In the genomic region with DNA sequence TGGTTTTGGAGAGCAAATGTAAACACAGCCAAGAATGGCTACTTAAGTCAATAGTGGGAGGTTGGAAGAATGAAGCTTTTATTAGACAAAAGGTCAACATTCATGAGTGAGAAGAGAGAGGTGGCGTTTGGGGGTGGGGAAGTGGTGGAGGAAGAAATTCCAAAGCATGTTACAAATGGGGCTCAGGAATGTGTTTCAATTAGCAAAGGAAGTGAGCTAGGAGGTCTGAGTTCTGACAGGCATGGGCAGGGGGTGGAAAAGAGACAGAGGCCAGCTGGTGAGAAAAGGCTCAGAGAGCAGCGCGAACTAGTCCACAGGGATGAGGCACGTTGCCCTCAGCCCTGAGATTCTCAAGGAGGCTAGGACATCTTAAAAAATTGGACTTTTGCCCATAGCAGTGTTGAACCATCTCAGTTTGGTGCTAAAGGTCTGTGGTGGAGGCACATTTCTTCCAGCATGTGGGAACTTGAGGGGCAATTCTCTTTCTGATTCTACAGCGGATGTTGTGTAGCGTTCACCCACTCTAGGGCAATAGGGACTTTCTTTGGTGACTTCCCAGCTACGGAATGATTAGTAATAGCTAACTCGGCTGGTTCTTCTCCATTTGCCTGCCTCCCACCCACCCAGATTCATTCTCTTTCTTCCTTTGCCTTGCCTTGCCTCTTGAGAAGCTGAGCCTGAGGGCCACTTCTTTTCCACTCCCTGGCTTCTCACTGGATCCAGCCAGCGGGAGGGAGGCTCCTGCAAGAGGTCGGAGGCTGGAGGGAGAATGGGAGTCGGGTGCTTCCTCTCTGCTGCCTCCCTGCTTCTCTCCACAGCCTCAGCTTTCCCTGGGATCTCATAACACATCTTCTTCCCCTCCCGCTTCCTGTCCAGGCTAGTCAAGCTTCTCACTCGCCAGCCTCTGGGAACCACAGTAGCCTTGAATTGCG, we compare ENCODE assay signal across 9 cellular contexts. TPM values are rescaled to one million over a fixed set of nuclear protein-coding genes. Genes with fewer than 3 reads are reported as not detected.
DNase-seq lines count a peak whose midpoint lies in the region; ATAC-seq, FAIRE-seq and TF ChIP-seq lines count a peak whose summit lies in the region.
"Had no signal": no experiment of that assay in that cellular context is flagged by ENCODE, and none has a peak within 500 bp of the region (broad histone marks: within the 10 kb centered on the region; RNA-seq: fewer than 3 reads in every experiment).

No MANE protein-coding gene starts in this region.

- H3K27ac ChIP-seq in right atrium auricular region, result peak overlapping the region in 1 of 2 donors; percentile 4

- H3K9me3 ChIP-seq in right atrium auricular region, result no peaks in the 10 kb centered on the region

- peaks cover 0 to 10% of the 10 kb centered on the region in 2 donors for H3K4me1 ChIP-seq in right atrium auricular region

- FAIRE-seq in frontal cortex (lab: Jason Lieb, UNC), result no peak
- FAIRE-seq: endometrium had no signal

- H3K27me3 ChIP-seq in right atrium auricular region, result no peaks in the 10 kb centered on the region

- no peak for TF ChIP-seq CTCF in right atrium auricular region (IDR thresholded peaks at IDR 0.05)

- H3K4me3 ChIP-seq in right atrium auricular region, result no peak overlapping the region

- intact Hi-C loops in left cardiac atrium (cut with DNase I), result no loop called here

- ATAC-seq in left cardiac atrium, result peak; percentile 74 to 79
- peak; percentile 63 for ATAC-seq in HG02588 (IDR thresholded peaks at IDR 0.05; ENCODE audit: unreplicated experiment)
- ATAC-seq in SK-N-SH treated with all-trans-retinoic acid at 6 μM for 48 hours, result peak; percentile 83

- no peaks in the 10 kb centered on the region for H3K36me3 ChIP-seq in right atrium auricular region

- DNase-seq in left cardiac atrium (no peak), right atrium auricular region (ENCODE audit: low spot score) (no peak), foreskin melanocyte (peak; percentile 92), frontal cortex (ENCODE audit: low spot score in 2 of 2) (no peak), NCI-H2171 treated with DMSO at 0.1 percent for 48 hours (lab: John Stamatoyannopoulos, UW) (no peak)
- DNase-seq in stimulated activated CD4-positive, alpha-beta T cell treated with anti-CD3 and anti-CD28 coated beads, Interleukin-2, amount 100 ng/mL, for 24 hours, result peak; percentile 22 to 44

TF ChIP-seq in SK-N-SH treated with all-trans-retinoic acid at 6 μM for 48 hours, 23 proteins besides CTCF, POLR2A, EP300 and RAD21:
- TF ChIP-seq, protein P1, sequence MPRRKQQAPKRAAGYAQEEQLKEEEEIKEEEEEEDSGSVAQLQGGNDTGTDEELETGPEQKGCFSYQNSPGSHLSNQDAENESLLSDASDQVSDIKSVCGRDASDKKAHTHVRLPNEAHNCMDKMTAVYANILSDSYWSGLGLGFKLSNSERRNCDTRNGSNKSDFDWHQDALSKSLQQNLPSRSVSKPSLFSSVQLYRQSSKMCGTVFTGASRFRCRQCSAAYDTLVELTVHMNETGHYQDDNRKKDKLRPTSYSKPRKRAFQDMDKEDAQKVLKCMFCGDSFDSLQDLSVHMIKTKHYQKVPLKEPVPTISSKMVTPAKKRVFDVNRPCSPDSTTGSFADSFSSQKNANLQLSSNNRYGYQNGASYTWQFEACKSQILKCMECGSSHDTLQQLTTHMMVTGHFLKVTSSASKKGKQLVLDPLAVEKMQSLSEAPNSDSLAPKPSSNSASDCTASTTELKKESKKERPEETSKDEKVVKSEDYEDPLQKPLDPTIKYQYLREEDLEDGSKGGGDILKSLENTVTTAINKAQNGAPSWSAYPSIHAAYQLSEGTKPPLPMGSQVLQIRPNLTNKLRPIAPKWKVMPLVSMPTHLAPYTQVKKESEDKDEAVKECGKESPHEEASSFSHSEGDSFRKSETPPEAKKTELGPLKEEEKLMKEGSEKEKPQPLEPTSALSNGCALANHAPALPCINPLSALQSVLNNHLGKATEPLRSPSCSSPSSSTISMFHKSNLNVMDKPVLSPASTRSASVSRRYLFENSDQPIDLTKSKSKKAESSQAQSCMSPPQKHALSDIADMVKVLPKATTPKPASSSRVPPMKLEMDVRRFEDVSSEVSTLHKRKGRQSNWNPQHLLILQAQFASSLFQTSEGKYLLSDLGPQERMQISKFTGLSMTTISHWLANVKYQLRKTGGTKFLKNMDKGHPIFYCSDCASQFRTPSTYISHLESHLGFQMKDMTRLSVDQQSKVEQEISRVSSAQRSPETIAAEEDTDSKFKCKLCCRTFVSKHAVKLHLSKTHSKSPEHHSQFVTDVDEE (CRISPR knock-in tag; IDR thresholded peaks at IDR 0.05), result no peak
- TF ChIP-seq, protein P2, sequence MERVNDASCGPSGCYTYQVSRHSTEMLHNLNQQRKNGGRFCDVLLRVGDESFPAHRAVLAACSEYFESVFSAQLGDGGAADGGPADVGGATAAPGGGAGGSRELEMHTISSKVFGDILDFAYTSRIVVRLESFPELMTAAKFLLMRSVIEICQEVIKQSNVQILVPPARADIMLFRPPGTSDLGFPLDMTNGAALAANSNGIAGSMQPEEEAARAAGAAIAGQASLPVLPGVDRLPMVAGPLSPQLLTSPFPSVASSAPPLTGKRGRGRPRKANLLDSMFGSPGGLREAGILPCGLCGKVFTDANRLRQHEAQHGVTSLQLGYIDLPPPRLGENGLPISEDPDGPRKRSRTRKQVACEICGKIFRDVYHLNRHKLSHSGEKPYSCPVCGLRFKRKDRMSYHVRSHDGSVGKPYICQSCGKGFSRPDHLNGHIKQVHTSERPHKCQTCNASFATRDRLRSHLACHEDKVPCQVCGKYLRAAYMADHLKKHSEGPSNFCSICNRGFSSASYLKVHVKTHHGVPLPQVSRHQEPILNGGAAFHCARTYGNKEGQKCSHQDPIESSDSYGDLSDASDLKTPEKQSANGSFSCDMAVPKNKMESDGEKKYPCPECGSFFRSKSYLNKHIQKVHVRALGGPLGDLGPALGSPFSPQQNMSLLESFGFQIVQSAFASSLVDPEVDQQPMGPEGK (CRISPR knock-in tag; IDR thresholded peaks at IDR 0.05; ENCODE audit: borderline replicate concordance), result no peak
- TF ChIP-seq ZFP3 (CRISPR knock-in tag; IDR thresholded peaks at IDR 0.05), result no peak
- no peak for TF ChIP-seq ZNF70 (CRISPR knock-in tag; IDR thresholded peaks at IDR 0.05)
- TF ChIP-seq, protein P3, sequence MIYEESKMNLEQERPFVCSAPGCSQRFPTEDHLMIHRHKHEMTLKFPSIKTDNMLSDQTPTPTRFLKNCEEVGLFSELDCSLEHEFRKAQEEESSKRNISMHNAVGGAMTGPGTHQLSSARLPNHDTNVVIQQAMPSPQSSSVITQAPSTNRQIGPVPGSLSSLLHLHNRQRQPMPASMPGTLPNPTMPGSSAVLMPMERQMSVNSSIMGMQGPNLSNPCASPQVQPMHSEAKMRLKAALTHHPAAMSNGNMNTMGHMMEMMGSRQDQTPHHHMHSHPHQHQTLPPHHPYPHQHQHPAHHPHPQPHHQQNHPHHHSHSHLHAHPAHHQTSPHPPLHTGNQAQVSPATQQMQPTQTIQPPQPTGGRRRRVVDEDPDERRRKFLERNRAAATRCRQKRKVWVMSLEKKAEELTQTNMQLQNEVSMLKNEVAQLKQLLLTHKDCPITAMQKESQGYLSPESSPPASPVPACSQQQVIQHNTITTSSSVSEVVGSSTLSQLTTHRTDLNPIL (CRISPR knock-in tag; IDR thresholded peaks at IDR 0.05; ENCODE audit: low read depth), result no peak
- TF ChIP-seq OSR1 (CRISPR knock-in tag; IDR thresholded peaks at IDR 0.05), result no peak
- TF ChIP-seq PPARA (CRISPR knock-in tag; IDR thresholded peaks at IDR 0.05; ENCODE audit: borderline replicate concordance), result no peak
- TF ChIP-seq, protein P4, sequence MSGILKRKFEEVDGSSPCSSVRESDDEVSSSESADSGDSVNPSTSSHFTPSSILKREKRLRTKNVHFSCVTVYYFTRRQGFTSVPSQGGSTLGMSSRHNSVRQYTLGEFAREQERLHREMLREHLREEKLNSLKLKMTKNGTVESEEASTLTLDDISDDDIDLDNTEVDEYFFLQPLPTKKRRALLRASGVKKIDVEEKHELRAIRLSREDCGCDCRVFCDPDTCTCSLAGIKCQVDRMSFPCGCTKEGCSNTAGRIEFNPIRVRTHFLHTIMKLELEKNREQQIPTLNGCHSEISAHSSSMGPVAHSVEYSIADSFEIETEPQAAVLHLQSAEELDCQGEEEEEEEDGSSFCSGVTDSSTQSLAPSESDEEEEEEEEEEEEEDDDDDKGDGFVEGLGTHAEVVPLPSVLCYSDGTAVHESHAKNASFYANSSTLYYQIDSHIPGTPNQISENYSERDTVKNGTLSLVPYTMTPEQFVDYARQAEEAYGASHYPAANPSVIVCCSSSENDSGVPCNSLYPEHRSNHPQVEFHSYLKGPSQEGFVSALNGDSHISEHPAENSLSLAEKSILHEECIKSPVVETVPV (CRISPR knock-in tag; IDR thresholded peaks at IDR 0.05), result no peak

RNA-seq across cellular contexts. Expression of a gene that starts 45.1 kb away (rescaled TPM):
- total RNA-seq in left cardiac atrium (10 to 100 TPM; 34.0 to 42.9 TPM), right atrium auricular region (10 to 100 TPM; 47.3 to 56.2 TPM), frontal cortex (39.1 TPM)

Comparison
In these comparisons a context has a peak if more than half of its experiments do, and no peak if none do; other contexts are left out.
1. DNase-seq: peak in foreskin melanocyte (single experiment) and stimulated activated CD4-positive, alpha-beta T cell treated with anti-CD3 and anti-CD28 coated beads, Interleukin-2, amount 100 ng/mL, for 24 hours (2 of 2); none in left cardiac atrium (single experiment), right atrium auricular region (single experiment), frontal cortex (0 of 2) and NCI-H2171 treated with DMSO at 0.1 percent for 48 hours (single experiment).
2. Peak in every context shown above with its lines, with median percentiles within 50 percentile points of each other: ATAC-seq.